1 cellular context compared by ENCODE assay signal in genomic region chr12:64304571-64304970, GRCh38.
TF ChIP-seq lines count a peak whose summit lies in the region.

No MANE protein-coding gene starts in this region.

TF ChIP-seq in WTC11, 78 proteins besides CTCF, POLR2A, EP300 and RAD21 (continued from another document):
- TF ChIP-seq ZBTB43 (CRISPR knock-in tag; IDR thresholded peaks at IDR 0.05), result no peak
